In genomic region chr6:98044791-98045190, GRCh38 we compare ENCODE assay signal across 17 cellular contexts.
A peak's percentile ranks its signal among the peaks of the same experiment; 100 is the strongest.
DNase-seq lines count a peak whose midpoint lies in the region; ATAC-seq and TF ChIP-seq lines count a peak whose summit lies in the region.
"Had no signal": no experiment of that assay in that cellular context is flagged by ENCODE, and none has a peak within 500 bp of the region (broad histone marks: within the 10 kb centered on the region; RNA-seq: fewer than 3 reads in every experiment).

No MANE protein-coding gene starts in this region.

- no peaks in the 10 kb centered on the region for H3K79me2 ChIP-seq in neural cell (replicated peaks; ENCODE audit: insufficient read depth, low read length)

- H3K4me1 Mint-ChIP-seq in WTC11, result peaks cover 90% of the 10 kb centered on the region
- H3K4me1 Mint-ChIP-seq: B cell; CD4-positive, alpha-beta memory T cell had no signal

- no peak for TF ChIP-seq RAD21 in neural cell (conservative IDR thresholded peaks at IDR 0.05)

- H3K4me3 ChIP-seq in BLaER1 treated with 17β-estradiol and CSF1 and Interleukin-3, amounts not matched to agents 10 nM and 100 nM, result no peak overlapping the region
- peak overlapping the region; percentile 56 for H3K4me3 ChIP-seq in neural cell (ENCODE audit: low read length)

- H3K27ac ChIP-seq in BLaER1 treated with 17β-estradiol and CSF1 and Interleukin-3, amounts not matched to agents 10 nM and 100 nM, result no peak overlapping the region
- H3K27ac ChIP-seq in neural cell (ENCODE audit: low read length), result peak overlapping the region; percentile 94

- peak; percentile 83 for DNase-seq in NCI-H146 (lab: John Stamatoyannopoulos, UW)
- DNase-seq in WTC11 (ENCODE audit: low spot score), result no peak
- DNase-seq in retina, result no peak
- DNase-seq in NCI-H1694 treated with DMSO at 0.1 percent for 48 hours (lab: John Stamatoyannopoulos, UW), result no peak
- DNase-seq: CD4-positive, alpha-beta memory T cell; DMS53; H7; NCI-H2029; NCI-H2171; NCI-H446; NCI-H526 treated with DMSO at 0.1 percent for 48 hours had no signal

- no peak overlapping the region for H3K4me3 Mint-ChIP-seq in WTC11
- H3K4me3 Mint-ChIP-seq: B cell; CD4-positive, alpha-beta memory T cell had no signal

- H3K9me3 Mint-ChIP-seq in WTC11, result no peaks in the 10 kb centered on the region

- no peaks in the 10 kb centered on the region for H3K9me2 ChIP-seq in neural cell (ENCODE audit: insufficient read depth, low read length)

- no peaks in the 10 kb centered on the region for H3K27me3 ChIP-seq in BLaER1 treated with 17β-estradiol and CSF1 and Interleukin-3, amounts not matched to agents 10 nM and 100 nM
- H3K27me3 ChIP-seq in neural cell (ENCODE audit: insufficient read depth, low read depth, low read length), result no peaks in the 10 kb centered on the region

- TF ChIP-seq CTCF in WTC11 (IDR thresholded peaks at IDR 0.05) (no peak), neural cell (IDR thresholded peaks at IDR 0.05; ENCODE audit: poor library complexity, severe bottlenecking) (no peak)

- peaks cover 15 to 57% (median 47%) of the 10 kb centered on the region in 10 experiments for H3K4me1 ChIP-seq in BLaER1 treated with 17β-estradiol and CSF1 and Interleukin-3, amounts not matched to agents 10 nM and 100 nM

- H3K36me3 ChIP-seq in BLaER1 treated with 17β-estradiol and CSF1 and Interleukin-3, amounts not matched to agents 10 nM and 100 nM, result no peaks in the 10 kb centered on the region
- H3K36me3 ChIP-seq in neural cell (ENCODE audit: insufficient read depth, low read length), result no peaks in the 10 kb centered on the region

- H3K9ac ChIP-seq in BLaER1 treated with 17β-estradiol and CSF1 and Interleukin-3, amounts not matched to agents 10 nM and 100 nM, result no peak overlapping the region
- H3K9ac ChIP-seq in neural cell (ENCODE audit: low read length), result peak overlapping the region; percentile 66

- H3K9me3 ChIP-seq in BLaER1 treated with 17β-estradiol and CSF1 and Interleukin-3, amounts not matched to agents 10 nM and 100 nM (replicated peaks in 1 of 11), result no peaks in the 10 kb centered on the region
- no peaks in the 10 kb centered on the region for H3K9me3 ChIP-seq in neural cell (ENCODE audit: low read length)

- POLR2A ChIA-PET in WTC11 (lab: Charles Lee), result no interaction called here

- peak overlapping the region; percentile 15 for H3K27ac Mint-ChIP-seq in WTC11
- H3K27ac Mint-ChIP-seq: B cell; CD4-positive, alpha-beta memory T cell had no signal

- H3F3A ChIP-seq in neural cell (ENCODE audit: insufficient read depth, low read length, poor library complexity, severe bottlenecking), result peaks cover 3% of the 10 kb centered on the region

- H3K4me2 ChIP-seq in BLaER1 treated with 17β-estradiol and CSF1 and Interleukin-3, amounts not matched to agents 10 nM and 100 nM, result peak overlapping the region in 8 of 11 experiments; percentile 7 to 71 (median 31); a peak in 10 of 22 replicates
- H3K4me2 ChIP-seq in neural cell (ENCODE audit: low read length), result peak overlapping the region; percentile 75

- H3K36me3 Mint-ChIP-seq in WTC11, result no peaks in the 10 kb centered on the region
- H3K36me3 Mint-ChIP-seq: CD4-positive, alpha-beta memory T cell had no signal

- peak; percentile 30 for ATAC-seq in WTC11
- ATAC-seq in GM18909 (IDR thresholded peaks at IDR 0.05; ENCODE audit: poor library complexity, unreplicated experiment), result no peak
- ATAC-seq in HG03196 (IDR thresholded peaks at IDR 0.05; ENCODE audit: unreplicated experiment), result no peak
- ATAC-seq: Right ventricle myocardium inferior had no signal

- TF ChIP-seq EP300 in neural cell (conservative IDR thresholded peaks at IDR 0.05; ENCODE audit: poor library complexity, severe bottlenecking), result no peak

- H2AFZ ChIP-seq in neural cell (ENCODE audit: low read depth, low read length), result no peak overlapping the region

- CTCF ChIA-PET in WTC11 (lab: Charles Lee), result no interaction called here

- H3K27me3 Mint-ChIP-seq in WTC11 (ENCODE audit: low read depth), result no peaks in the 10 kb centered on the region
- H3K27me3 Mint-ChIP-seq: B cell; CD4-positive, alpha-beta memory T cell had no signal

- no peaks in the 10 kb centered on the region for H4K20me1 ChIP-seq in BLaER1 treated with 17β-estradiol and CSF1 and Interleukin-3, amounts not matched to agents 10 nM and 100 nM
- H4K20me1 ChIP-seq in neural cell (ENCODE audit: insufficient read depth), result no peaks in the 10 kb centered on the region

TF ChIP-seq in WTC11, 78 proteins besides CTCF, POLR2A, EP300 and RAD21:
- TF ChIP-seq ZNF423 (CRISPR knock-in tag; IDR thresholded peaks at IDR 0.05) (peak; percentile 50), PREB (CRISPR knock-in tag; IDR thresholded peaks at IDR 0.05; ENCODE audit: borderline replicate concordance) (no peak), ZNF121 (CRISPR knock-in tag; IDR thresholded peaks at IDR 0.05) (no peak)

TF ChIP-seq in neural cell, 6 proteins besides CTCF, POLR2A, EP300 and RAD21:
- TF ChIP-seq SMC3 (conservative IDR thresholded peaks at IDR 0.05; ENCODE audit: poor library complexity) (no peak), MXI1 (conservative IDR thresholded peaks at IDR 0.05; ENCODE audit: poor library complexity, severe bottlenecking) (no peak), TAF1 (IDR thresholded peaks at IDR 0.05; ENCODE audit: low read depth) (no peak), REST (IDR thresholded peaks at IDR 0.05; ENCODE audit: borderline replicate concordance) (no peak), POLR2AphosphoS5 (IDR thresholded peaks at IDR 0.05) (no peak), EZH2 (IDR thresholded peaks at IDR 0.05; ENCODE audit: borderline replicate concordance, insufficient read depth, low read length, poor library complexity, severe bottlenecking) (no peak)
TF ChIP-seq in neural cell: peak in this region for 0.
